ENCODE assay signal across 8 cellular contexts in the genomic region with DNA sequence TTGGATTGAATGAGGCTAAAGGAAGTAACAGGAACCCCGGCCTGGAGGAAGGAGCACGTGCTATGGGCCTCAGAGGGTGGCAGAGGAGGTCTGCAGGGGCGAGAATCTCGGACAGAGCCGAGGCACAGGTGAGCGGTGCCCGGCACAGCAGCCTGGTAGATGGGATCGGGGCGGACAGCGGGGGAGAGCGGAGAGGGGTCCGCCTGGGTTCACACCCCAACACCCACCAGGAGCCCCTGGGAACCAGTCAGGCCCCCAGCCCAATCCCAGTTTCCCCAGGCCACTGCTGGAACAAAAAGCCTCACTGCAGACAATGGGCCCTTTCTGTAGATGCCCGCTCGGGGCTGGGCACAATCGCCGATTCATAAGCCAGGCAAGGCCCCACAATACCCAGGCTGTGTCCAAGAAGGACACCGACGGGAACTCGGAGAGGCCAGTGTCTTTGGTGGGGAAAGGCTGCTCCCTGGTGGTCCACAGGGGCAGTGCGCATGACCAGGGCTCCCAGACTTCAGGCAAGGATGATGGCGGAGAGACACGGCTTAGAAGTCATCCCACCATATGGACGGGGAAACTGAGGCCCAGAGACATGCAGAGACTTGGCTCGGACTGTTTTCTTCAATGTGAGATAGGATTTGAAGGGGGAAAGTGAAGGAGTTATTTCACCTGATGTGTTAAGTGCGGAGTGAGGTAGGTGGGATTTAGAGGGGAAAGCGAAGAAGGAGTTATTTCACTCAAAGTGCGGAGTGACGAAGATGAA.
DNase-seq lines count a peak whose midpoint lies in the region; ATAC-seq and TF ChIP-seq lines count a peak whose summit lies in the region.

No MANE protein-coding gene starts in this region.

- DNase-seq in 8988T (peak; percentile 86), LHCN-M2 (ENCODE audit: low read depth) (peak; percentile 45), SW 1271 (lab: John Stamatoyannopoulos, UW) (peak; percentile 7 to 45), heart right ventricle (peak; percentile 54 to 70), putamen (ENCODE audit: low spot score) (peak; percentile 95)
- DNase-seq in activated naive CD8-positive, alpha-beta T cell treated with anti-CD3 and anti-CD28 coated beads, Interleukin-2, amount 50 U/mL, for 16 hours (ENCODE audit: low read depth, low spot score): peak; percentile 29
- DNase-seq in NK-92 treated with Interleukin-12 subunit alpha and Interleukin-12 subunit beta, amount 100 ng/mL, for 24 hours (lab: John Stamatoyannopoulos, UW): no peak

- intact Hi-C loops in heart right ventricle (cut with DNase I): loop anchor here (1.0 to 10.0 kb wide), 9 partner anchors 426 to 1264 kb away; no protein-coding TSS in a partner anchor

- ATAC-seq in GM18502 (IDR thresholded peaks at IDR 0.05; ENCODE audit: poor library complexity, unreplicated experiment) (peak; percentile 52), heart right ventricle (peak; percentile 72 to 94 (median 84))

- H3K27ac ChIP-seq in heart right ventricle: no peak overlapping the region

- H3K9me3 ChIP-seq in heart right ventricle: no peaks in the 10 kb centered on the region

- no peaks in the 10 kb centered on the region for H3K4me1 ChIP-seq in heart right ventricle

- no peak overlapping the region for H3K4me3 ChIP-seq in heart right ventricle

- peak; percentile 87 to 99 (median 97) for TF ChIP-seq CTCF in heart right ventricle (IDR thresholded peaks at IDR 0.05)

- 51% methylated on average over 27 to 28 of the region's 28 CpGs for WGBS in heart right ventricle, 2 donors

- no peaks in the 10 kb centered on the region for H3K36me3 ChIP-seq in heart right ventricle

- peaks cover 6 to 58% (median 25%) of the 10 kb centered on the region in 7 donors for H3K27me3 ChIP-seq in heart right ventricle
